Comparison of ENCODE assay signal across 8 cellular contexts in the genomic region with DNA sequence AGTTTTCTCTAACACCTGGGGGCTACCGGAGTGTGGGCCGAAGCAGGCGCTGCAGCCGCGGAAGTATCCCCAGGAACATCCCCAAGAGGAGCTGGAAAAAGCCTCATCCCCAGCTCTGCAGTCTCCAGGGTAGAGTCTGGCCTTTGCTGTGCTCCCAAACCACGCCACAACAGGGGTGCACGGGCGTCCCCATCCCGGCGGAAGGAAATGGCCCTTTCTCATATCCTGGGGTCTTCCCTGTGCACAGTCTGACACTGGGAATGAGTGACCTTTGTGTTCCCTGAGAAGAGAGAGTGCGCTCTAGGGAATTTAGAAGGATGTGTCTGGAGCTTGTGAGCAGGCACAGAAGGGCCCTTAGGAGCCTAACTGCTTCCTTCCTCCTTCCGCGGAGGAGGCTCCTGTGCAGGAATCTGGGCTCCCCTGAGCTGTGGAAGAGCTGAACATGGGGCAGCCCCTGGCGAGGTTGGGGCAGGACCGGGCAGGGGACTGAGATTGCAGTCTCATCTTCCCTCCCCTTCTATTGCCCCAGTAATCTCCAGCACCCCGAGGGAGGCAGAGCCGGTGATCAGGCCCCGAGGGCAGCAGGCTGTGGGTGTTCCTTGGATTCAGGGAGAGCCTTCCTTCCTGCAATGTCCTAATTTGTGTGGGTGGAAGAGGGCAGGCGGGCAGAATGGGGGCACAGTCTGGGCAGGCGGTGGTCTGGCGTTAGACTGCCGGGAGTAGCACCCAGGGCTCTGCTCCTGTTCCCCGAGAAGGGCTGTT. TPM values are rescaled to one million over a fixed set of nuclear protein-coding genes. Genes with fewer than 3 reads are reported as not detected.
DNase-seq lines count a peak whose midpoint lies in the region; ATAC-seq, FAIRE-seq and TF ChIP-seq lines count a peak whose summit lies in the region.

No MANE protein-coding gene starts in this region.

- no peaks in the 10 kb centered on the region for H3K27me3 Mint-ChIP-seq in MCF 10A (ENCODE audit: insufficient read depth, unreplicated experiment)

- WGBS in A549 (ENCODE audit: missing lambda C conversion rate) = 46% methylated on average over 21 of the region's 23 CpGs

- intact Hi-C loops in MCF 10A (cut with micrococcal nuclease) = no loop called here

- peak overlapping the region; percentile 96 for H3K4me3 ChIP-seq in A549
- peak overlapping the region; percentile 89 for H3K4me3 ChIP-seq in mononuclear cell (ENCODE audit: low read length)

- peak in 1 of 2 experiments; percentile 7; a peak in 3 of 6 replicates for ATAC-seq in A549
- peak; percentile 2 for ATAC-seq in HG03342 (IDR thresholded peaks at IDR 0.05; ENCODE audit: unreplicated experiment)
- no peak for ATAC-seq in GM21528 (IDR thresholded peaks at IDR 0.05; ENCODE audit: low FRiP score, unreplicated experiment)

- H3K4me3 Mint-ChIP-seq in MCF 10A (ENCODE audit: unreplicated experiment) = peak overlapping the region; percentile 90

- H3K9me3 ChIP-seq in A549 (no peaks in the 10 kb centered on the region), mononuclear cell (ENCODE audit: low read depth, low read length) (no peaks in the 10 kb centered on the region)

- H3K4me1 ChIP-seq in A549 = peaks cover 19% of the 10 kb centered on the region; the same call in 2 of the 3 replicates
- H3K4me1 ChIP-seq in mononuclear cell (ENCODE audit: insufficient read depth, low read length) = peaks cover 53% of the 10 kb centered on the region

- peak overlapping the region; percentile 96 to 100 for H3K27ac ChIP-seq in A549

- peak overlapping the region; percentile 100 for H3K4me2 ChIP-seq in A549

- BruUV-seq in MCF 10A (replicated peaks; lab: Mats Ljungman, UMichigan) = TSS peak; percentile 11

- no peak for TF ChIP-seq RAD21 in A549 (conservative IDR thresholded peaks at IDR 0.05 in 1 of 2, IDR thresholded peaks at IDR 0.05 in 1 of 2)

- CTCF ChIA-PET in A549 (lab: Yijun Ruan, JAX) (interaction anchor here (1.0 to 6.7 kb wide), 5 partner anchors 8 to 40 kb away, joined by 3 to 44 read pairs (median 6); no protein-coding TSS in a partner anchor), MCF 10A (lab: Yijun Ruan, JAX) (interaction anchor here (0.6 to 2.5 kb wide), 9 partner anchors 8 to 648 kb away, joined by 3 to 16 read pairs (median 4); no protein-coding TSS in a partner anchor)

- H3K4me1 Mint-ChIP-seq in MCF 10A (ENCODE audit: insufficient read depth, unreplicated experiment) = no peaks in the 10 kb centered on the region

- no peak for FAIRE-seq in A549 (lab: Jason Lieb, UNC)

- H3K9me3 Mint-ChIP-seq in MCF 10A (ENCODE audit: unreplicated experiment) = no peaks in the 10 kb centered on the region

- TF ChIP-seq CTCF in A549 (IDR thresholded peaks at IDR 0.05) = no peak
- no peak for TF ChIP-seq CTCF in MCF 10A (IDR thresholded peaks at IDR 0.05; ENCODE audit: unreplicated experiment)

- no peak for DNase-seq in A549 (ENCODE audit: low read depth in 1 of 2, low spot score in 1 of 2)
- no peak for DNase-seq in MCF 10A (ENCODE audit: unreplicated experiment)
- no peak for DNase-seq in COR-L47 (lab: John Stamatoyannopoulos, UW)
- DNase-seq in NCI-H146 treated with DMSO at 0.1 percent for 48 hours (lab: John Stamatoyannopoulos, UW; ENCODE audit: unreplicated experiment) = no peak
- DNase-seq in stimulated activated CD4-positive, alpha-beta T cell treated with anti-CD3 and anti-CD28 coated beads, Interleukin-1b, Interleukin-23, amount 100 ng/mL, for 48 hours = no peak

- no peak for TF ChIP-seq EP300 in A549 (IDR thresholded peaks at IDR 0.05)

- H3K36me3 Mint-ChIP-seq in MCF 10A (ENCODE audit: insufficient read depth, unreplicated experiment) = peaks cover 33% of the 10 kb centered on the region

- peak overlapping the region; percentile 42 for H3K27ac Mint-ChIP-seq in MCF 10A (ENCODE audit: low read depth, unreplicated experiment)

- POLR2A ChIA-PET in A549 (lab: Yijun Ruan, JAX) (interaction anchor here (0.6 to 3.1 kb wide), 5 partner anchors 8 to 598 kb away, joined by 3 to 44 read pairs (median 8); a partner anchor contains a TSS), MCF 10A (lab: Yijun Ruan, JAX) (interaction anchor here (0.8 to 3.4 kb wide), 8 partner anchors 8 to 1108 kb away, joined by 3 to 49 read pairs (median 4); a partner anchor contains a TSS)

- TF ChIP-seq POLR2A in A549 (IDR thresholded peaks at IDR 0.05; ENCODE audit: low read length) = no peak

- H3K27me3 ChIP-seq in mononuclear cell (ENCODE audit: insufficient read depth, low read length) = no peaks in the 10 kb centered on the region

TF ChIP-seq in A549, 52 proteins besides CTCF, POLR2A, EP300 and RAD21 (continues in another document):
- TF ChIP-seq, protein P1, sequence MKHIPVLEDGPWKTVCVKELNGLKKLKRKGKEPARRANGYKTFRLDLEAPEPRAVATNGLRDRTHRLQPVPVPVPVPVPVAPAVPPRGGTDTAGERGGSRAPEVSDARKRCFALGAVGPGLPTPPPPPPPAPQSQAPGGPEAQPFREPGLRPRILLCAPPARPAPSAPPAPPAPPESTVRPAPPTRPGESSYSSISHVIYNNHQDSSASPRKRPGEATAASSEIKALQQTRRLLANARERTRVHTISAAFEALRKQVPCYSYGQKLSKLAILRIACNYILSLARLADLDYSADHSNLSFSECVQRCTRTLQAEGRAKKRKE (CRISPR knock-in tag; IDR thresholded peaks at IDR 0.05; ENCODE audit: low read depth) = no peak
- TF ChIP-seq, protein P2, sequence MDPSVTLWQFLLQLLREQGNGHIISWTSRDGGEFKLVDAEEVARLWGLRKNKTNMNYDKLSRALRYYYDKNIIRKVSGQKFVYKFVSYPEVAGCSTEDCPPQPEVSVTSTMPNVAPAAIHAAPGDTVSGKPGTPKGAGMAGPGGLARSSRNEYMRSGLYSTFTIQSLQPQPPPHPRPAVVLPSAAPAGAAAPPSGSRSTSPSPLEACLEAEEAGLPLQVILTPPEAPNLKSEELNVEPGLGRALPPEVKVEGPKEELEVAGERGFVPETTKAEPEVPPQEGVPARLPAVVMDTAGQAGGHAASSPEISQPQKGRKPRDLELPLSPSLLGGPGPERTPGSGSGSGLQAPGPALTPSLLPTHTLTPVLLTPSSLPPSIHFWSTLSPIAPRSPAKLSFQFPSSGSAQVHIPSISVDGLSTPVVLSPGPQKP (IDR thresholded peaks at IDR 0.05; ENCODE audit: low read depth, low read length) = no peak
- TF ChIP-seq MAFK (IDR thresholded peaks at IDR 0.05; ENCODE audit: partially characterized antibody) = no peak
- no peak for TF ChIP-seq NPAS2 (CRISPR knock-in tag; IDR thresholded peaks at IDR 0.05; ENCODE audit: borderline replicate concordance)
- TF ChIP-seq PHF8 (IDR thresholded peaks at IDR 0.05; ENCODE audit: borderline replicate concordance, low read depth) = no peak
- TF ChIP-seq CHD2 (IDR thresholded peaks at IDR 0.05; ENCODE audit: low read length, partially characterized antibody) = no peak
- TF ChIP-seq KDM5A (IDR thresholded peaks at IDR 0.05) = no peak
- no peak for TF ChIP-seq CBX2 (IDR thresholded peaks at IDR 0.05; ENCODE audit: borderline replicate concordance, low read depth)
- TF ChIP-seq EHMT2 (IDR thresholded peaks at IDR 0.05; ENCODE audit: low read depth) = no peak
- no peak for TF ChIP-seq RNF2 (IDR thresholded peaks at IDR 0.05; ENCODE audit: borderline replicate concordance, low read depth)
- TF ChIP-seq, protein P3, sequence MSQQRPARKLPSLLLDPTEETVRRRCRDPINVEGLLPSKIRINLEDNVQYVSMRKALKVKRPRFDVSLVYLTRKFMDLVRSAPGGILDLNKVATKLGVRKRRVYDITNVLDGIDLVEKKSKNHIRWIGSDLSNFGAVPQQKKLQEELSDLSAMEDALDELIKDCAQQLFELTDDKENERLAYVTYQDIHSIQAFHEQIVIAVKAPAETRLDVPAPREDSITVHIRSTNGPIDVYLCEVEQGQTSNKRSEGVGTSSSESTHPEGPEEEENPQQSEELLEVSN (IDR thresholded peaks at IDR 0.05; ENCODE audit: borderline replicate concordance, low read depth) = no peak

RNA-seq across cellular contexts. Expression of a gene that starts 1.3 kb away (rescaled TPM):
- 48.1 and 58.0 TPM in 2 replicates for polyA plus RNA-seq in A549 (2011; rRNA removed)
- polyA plus RNA-seq in A549 (2012; cell fraction: cytosol; rRNA removed) = 78.8 and 110 TPM in 2 replicates
- 120 and 144 TPM in 2 replicates for polyA plus RNA-seq in A549 (2012; cell fraction: nucleus; rRNA removed)
- polyA plus RNA-seq in A549 (2017; fragmentation: RNase III; extraction: RNeasy Plus Mini Kit Qiagen cat#74134 plus additional on column Dnase treatment) = 86.2 to 101 TPM (median 101 TPM) in 3 replicates
- 43.9 and 44.5 TPM in 2 replicates for polyA minus RNA-seq in A549 (2011; rRNA and poly(A)+ RNA removed)
- total RNA-seq in MCF 10A (2022) = 80.8 and 83.0 TPM in 2 replicates
- 49.2 TPM for total RNA-seq in mononuclear cell

RNA-seq across cellular contexts. Expression of a gene that starts 9.2 kb away (rescaled TPM):
- polyA plus RNA-seq in A549 (2011; rRNA removed) (1.5 and 1.7 TPM in 2 replicates), A549 (2017; fragmentation: RNase III; extraction: RNeasy Plus Mini Kit Qiagen cat#74134 plus additional on column Dnase treatment) (4.5 to 5.4 TPM (median 5.4 TPM) in 3 replicates)
- polyA plus RNA-seq in A549 (2012; cell fraction: cytosol; rRNA removed) = 3.7 and 5.1 TPM in 2 replicates
- 4.8 and 9.0 TPM in 2 replicates for polyA plus RNA-seq in A549 (2012; cell fraction: nucleus; rRNA removed)
- polyA minus RNA-seq in A549 (2011; rRNA and poly(A)+ RNA removed) = 0.83 and 1.2 TPM in 2 replicates
- total RNA-seq in MCF 10A (2022) (1.7 and 2.0 TPM in 2 replicates), mononuclear cell (0.94 TPM)

RNA-seq across cellular contexts. Expression of a gene that starts 28.5 kb away (rescaled TPM):
- polyA plus RNA-seq in A549 (2011; rRNA removed) (not detected in 2 replicates), A549 (2017; fragmentation: RNase III; extraction: RNeasy Plus Mini Kit Qiagen cat#74134 plus additional on column Dnase treatment) (0.11 TPM in 1 of 3 replicates, not detected in the others)
- polyA plus RNA-seq in A549 (2012; cell fraction: cytosol; rRNA removed) = not detected in 2 replicates
- polyA plus RNA-seq in A549 (2012; cell fraction: nucleus; rRNA removed) = not detected in 2 replicates
- polyA minus RNA-seq in A549 (2011; rRNA and poly(A)+ RNA removed) = not detected in 2 replicates
- total RNA-seq in MCF 10A (2022) (not detected in 2 replicates), mononuclear cell (not detected)

RNA-seq across cellular contexts. Expression of a gene that starts 46.6 kb away (rescaled TPM):
- polyA plus RNA-seq in A549 (2011; rRNA removed) = 0.40 and 0.43 TPM in 2 replicates
- polyA plus RNA-seq in A549 (2012; cell fraction: cytosol; rRNA removed) = 0.09 TPM in 1 of 2 replicates, not detected in the other
- polyA plus RNA-seq in A549 (2012; cell fraction: nucleus; rRNA removed) = 0.01 and 0.04 TPM in 2 replicates
- 0.43 to 0.58 TPM (median 0.54 TPM) in 3 replicates for polyA plus RNA-seq in A549 (2017; fragmentation: RNase III; extraction: RNeasy Plus Mini Kit Qiagen cat#74134 plus additional on column Dnase treatment)
- 0.34 and 0.87 TPM in 2 replicates for polyA minus RNA-seq in A549 (2011; rRNA and poly(A)+ RNA removed)
- total RNA-seq in MCF 10A (2022) = 3.5 and 3.6 TPM in 2 replicates
- 9.3 TPM for total RNA-seq in mononuclear cell

RNA-seq across cellular contexts. Expression of a gene that starts 46.8 kb away (rescaled TPM):
- 0.22 and 0.46 TPM in 2 replicates for polyA plus RNA-seq in A549 (2011; rRNA removed)
- polyA plus RNA-seq in A549 (2012; cell fraction: cytosol; rRNA removed) = 0.19 and 0.21 TPM in 2 replicates
- 0.17 and 0.27 TPM in 2 replicates for polyA plus RNA-seq in A549 (2012; cell fraction: nucleus; rRNA removed)
- polyA plus RNA-seq in A549 (2017; fragmentation: RNase III; extraction: RNeasy Plus Mini Kit Qiagen cat#74134 plus additional on column Dnase treatment) = 0.10 to 0.47 TPM (median 0.19 TPM) in 3 replicates
- polyA minus RNA-seq in A549 (2011; rRNA and poly(A)+ RNA removed) = 0.24 and 0.29 TPM in 2 replicates
- 8.4 and 10.1 TPM in 2 replicates for total RNA-seq in MCF 10A (2022)
- 15.6 TPM for total RNA-seq in mononuclear cell
